Comparison of ENCODE assay signal across 9 cellular contexts in the genomic region with DNA sequence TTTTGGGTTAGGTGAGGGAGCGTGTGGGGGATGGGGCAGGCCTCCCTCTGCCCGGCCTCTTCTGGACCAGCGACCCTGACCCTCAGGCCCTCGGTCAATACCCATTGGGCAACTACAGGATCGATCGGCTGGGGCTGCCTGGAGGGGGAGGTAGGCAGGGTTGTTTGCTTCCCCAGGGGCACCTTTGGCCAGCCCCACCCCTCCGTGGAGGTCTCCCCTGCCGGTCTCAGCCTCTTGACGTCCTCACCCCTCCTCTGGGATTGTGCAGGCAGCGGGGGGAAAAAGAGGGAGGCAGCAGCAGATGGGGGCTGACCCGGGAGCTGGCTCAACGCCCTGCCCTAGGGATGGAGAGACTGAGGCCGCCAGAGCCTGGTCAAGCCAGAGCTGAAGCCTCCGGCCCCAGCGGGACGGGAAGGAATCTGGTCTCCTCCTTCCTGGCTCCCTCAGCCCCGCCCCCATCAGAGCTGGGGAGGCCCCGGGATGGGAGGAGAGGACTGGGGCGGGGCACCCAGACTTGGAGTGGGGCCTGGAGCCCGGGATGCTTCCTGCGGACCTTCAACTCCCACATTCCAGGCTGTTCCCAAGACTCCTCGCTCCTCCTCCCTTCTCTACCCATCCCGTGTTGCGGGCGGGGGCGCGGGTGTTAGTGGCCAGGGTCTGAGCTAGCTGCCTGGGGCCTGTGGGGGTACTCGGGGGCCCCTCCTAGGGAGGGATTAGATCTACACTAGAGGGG. TPM values are rescaled to one million over a fixed set of nuclear protein-coding genes. Genes with fewer than 3 reads are reported as not detected.
DNase-seq lines count a peak whose midpoint lies in the region; ATAC-seq and TF ChIP-seq lines count a peak whose summit lies in the region.
"Had no signal": no experiment of that assay in that cellular context is flagged by ENCODE, and none has a peak within 500 bp of the region (broad histone marks: within the 10 kb centered on the region; RNA-seq: fewer than 3 reads in every experiment).

No MANE protein-coding gene starts in this region.

- H3K4me3 ChIP-seq in right lobe of liver (peak overlapping the region in 2 of 3 donors; percentile 34 to 44), thyroid gland (replicated peaks in 1 of 3) (no peak overlapping the region)

- intact Hi-C loops in dendritic cell treated with granulocyte-macrophage colony-stimulating factor and Interleukin-4, amounts not matched to agents 40 ng/mL and 50 ng/mL, for 4 days (cut with micrococcal nuclease), result loop anchor here (1.0 to 2.0 kb wide), 2 partner anchors 15 to 46 kb away; a partner anchor contains a TSS
- intact Hi-C loops in right lobe of liver (cut with DNase I) (no loop called here), thyroid gland (cut with DNase I) (loop anchor here (10.0 kb wide), 1 partner anchor 49 kb away; no protein-coding TSS in a partner anchor)

- peaks cover 22% of the 10 kb centered on the region for H3K27me3 Mint-ChIP-seq in dendritic cell treated with granulocyte-macrophage colony-stimulating factor and Interleukin-4, amounts not matched to agents 40 ng/mL and 50 ng/mL, for 4 days

- H3K9me3 Mint-ChIP-seq in dendritic cell treated with granulocyte-macrophage colony-stimulating factor and Interleukin-4, amounts not matched to agents 40 ng/mL and 50 ng/mL, for 4 days, result no peaks in the 10 kb centered on the region

- TF ChIP-seq CTCF in right lobe of liver (IDR thresholded peaks at IDR 0.05) (no peak), thyroid gland (IDR thresholded peaks at IDR 0.05) (no peak)

- peak overlapping the region; percentile 43 for H3K27ac Mint-ChIP-seq in dendritic cell treated with granulocyte-macrophage colony-stimulating factor and Interleukin-4, amounts not matched to agents 40 ng/mL and 50 ng/mL, for 4 days

- no peak for TF ChIP-seq RAD21 in Ishikawa (IDR thresholded peaks at IDR 0.05; ENCODE audit: low read depth)

- peak; percentile 52 for TF ChIP-seq EP300 in Ishikawa (IDR thresholded peaks at IDR 0.05; ENCODE audit: borderline replicate concordance)

- H3K27me3 ChIP-seq in right lobe of liver (no peaks in the 10 kb centered on the region), thyroid gland (no peaks in the 10 kb centered on the region)

- H3K4me1 Mint-ChIP-seq in dendritic cell treated with granulocyte-macrophage colony-stimulating factor and Interleukin-4, amounts not matched to agents 40 ng/mL and 50 ng/mL, for 4 days (ENCODE audit: low read depth), result peaks cover 41% of the 10 kb centered on the region

- TF ChIP-seq POLR2A in right lobe of liver (IDR thresholded peaks at IDR 0.05) (peak; percentile 63), thyroid gland (IDR thresholded peaks at IDR 0.05) (peak in 1 of 2 donors; percentile 46)

- H3K4me1 ChIP-seq in right lobe of liver, result peaks cover 0 to 58% (median 27%) of the 10 kb centered on the region in 4 donors
- peaks cover 34 to 46% of the 10 kb centered on the region in 2 donors for H3K4me1 ChIP-seq in thyroid gland

- peak; percentile 93 to 95 (median 95) for DNase-seq in right lobe of liver
- peak; percentile 84 to 86 for DNase-seq in thyroid gland
- DNase-seq in OCI-M1 (lab: John Stamatoyannopoulos, UW), result no peak
- no peak for DNase-seq in central memory CD4-positive, alpha-beta T cell
- no peak for DNase-seq in KG1 (lab: John Stamatoyannopoulos, UW)

- WGBS in right lobe of liver (ENCODE audit: insufficient coverage, low coverage, low lambda C conversion rate, missing lambda C conversion rate), result 0% methylated on average over 1 of the region's 28 CpGs
- 4 to 19% methylated on average over 4 to 9 of the region's 28 CpGs for WGBS in thyroid gland, 2 donors

- ATAC-seq in right lobe of liver, result peak; percentile 66 to 83 (median 77)
- no peak for ATAC-seq in GM18519 (IDR thresholded peaks at IDR 0.05; ENCODE audit: low FRiP score, unreplicated experiment)

- H3K9me3 ChIP-seq in right lobe of liver, result no peaks in the 10 kb centered on the region
- H3K9me3 ChIP-seq in thyroid gland, result no peaks in the 10 kb centered on the region

- peak overlapping the region; percentile 85 to 89 (median 86) for H3K27ac ChIP-seq in right lobe of liver
- H3K27ac ChIP-seq in thyroid gland, result peak overlapping the region; percentile 85 to 94 (median 92)

- peak overlapping the region; percentile 2 for H3K4me3 Mint-ChIP-seq in dendritic cell treated with granulocyte-macrophage colony-stimulating factor and Interleukin-4, amounts not matched to agents 40 ng/mL and 50 ng/mL, for 4 days

- no peaks in the 10 kb centered on the region for H3K36me3 Mint-ChIP-seq in dendritic cell treated with granulocyte-macrophage colony-stimulating factor and Interleukin-4, amounts not matched to agents 40 ng/mL and 50 ng/mL, for 4 days (ENCODE audit: low read depth)

- no peaks in the 10 kb centered on the region for H3K36me3 ChIP-seq in right lobe of liver
- H3K36me3 ChIP-seq in thyroid gland, result no peaks in the 10 kb centered on the region

TF ChIP-seq in Ishikawa, 13 proteins besides CTCF, POLR2A, EP300 and RAD21:
- TF ChIP-seq TCF12 (IDR thresholded peaks at IDR 0.05; ENCODE audit: low read depth), result peak; percentile 50; the same call in 1 of the 2 replicates
- no peak for TF ChIP-seq YY1 (IDR thresholded peaks at IDR 0.05; ENCODE audit: low read depth)
- TF ChIP-seq, protein P1, sequence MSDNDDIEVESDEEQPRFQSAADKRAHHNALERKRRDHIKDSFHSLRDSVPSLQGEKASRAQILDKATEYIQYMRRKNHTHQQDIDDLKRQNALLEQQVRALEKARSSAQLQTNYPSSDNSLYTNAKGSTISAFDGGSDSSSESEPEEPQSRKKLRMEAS (IDR thresholded peaks at IDR 0.05), result peak; percentile 9; the same call in 1 of the 2 replicates
- TF ChIP-seq CREB1 (IDR thresholded peaks at IDR 0.05; ENCODE audit: low read depth), result no peak
- no peak for TF ChIP-seq EGR1 (IDR thresholded peaks at IDR 0.05)
- no peak for TF ChIP-seq FOXM1 (IDR thresholded peaks at IDR 0.05; ENCODE audit: borderline replicate concordance, low read depth)
- TF ChIP-seq TAF1 (IDR thresholded peaks at IDR 0.05; ENCODE audit: low read depth), result peak; percentile 37; the same call in 1 of the 2 replicates
- peak; percentile 89 for TF ChIP-seq TEAD4 (IDR thresholded peaks at IDR 0.05)
- TF ChIP-seq CEBPB (IDR thresholded peaks at IDR 0.05), result no peak
- TF ChIP-seq, protein P2, sequence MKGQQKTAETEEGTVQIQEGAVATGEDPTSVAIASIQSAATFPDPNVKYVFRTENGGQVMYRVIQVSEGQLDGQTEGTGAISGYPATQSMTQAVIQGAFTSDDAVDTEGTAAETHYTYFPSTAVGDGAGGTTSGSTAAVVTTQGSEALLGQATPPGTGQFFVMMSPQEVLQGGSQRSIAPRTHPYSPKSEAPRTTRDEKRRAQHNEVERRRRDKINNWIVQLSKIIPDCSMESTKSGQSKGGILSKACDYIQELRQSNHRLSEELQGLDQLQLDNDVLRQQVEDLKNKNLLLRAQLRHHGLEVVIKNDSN (IDR thresholded peaks at IDR 0.05), result no peak
- TF ChIP-seq NFIC (IDR thresholded peaks at IDR 0.05), result peak; percentile 38
- no peak for TF ChIP-seq ZBTB7A (IDR thresholded peaks at IDR 0.05; ENCODE audit: low read depth)

RNA-seq across cellular contexts. Expression of a gene that starts 14.4 kb away (rescaled TPM):
- total RNA-seq in right lobe of liver (100 to 1,000 TPM in 1 of 6 experiments, 10 to 100 TPM in 5; 29.2 to 117 (median 68.0) TPM), thyroid gland (10 to 100 TPM; 15.7 to 23.3 (median 18.3) TPM)

RNA-seq across cellular contexts. Expression of a gene that starts 26.7 kb away (rescaled TPM):
- total RNA-seq in right lobe of liver, result 10 to 100 TPM in 5 of 6 experiments, 1 to 10 TPM in 1; 9.0 to 27.8 (median 14.2) TPM
- 10 to 100 TPM in 3 of 4 donors, 1 to 10 TPM in 1; 6.5 to 17.3 (median 11.0) TPM for total RNA-seq in thyroid gland

RNA-seq across cellular contexts. Expression of a gene that starts 34.0 kb away (rescaled TPM):
- total RNA-seq in right lobe of liver (under 1 TPM in 1 of 6 experiments, not detected in 5; 0.64 TPM), thyroid gland (not detected)
- total RNA-seq: SK-MEL-5 had no signal

RNA-seq across cellular contexts. Expression of a gene that starts 59.7 kb away (rescaled TPM):
- total RNA-seq in right lobe of liver (10 to 100 TPM in 4 of 6 experiments, 1 to 10 TPM in 2; 5.6 to 14.4 (median 10.2) TPM), thyroid gland (10 to 100 TPM; 15.2 to 30.6 (median 19.2) TPM)
- total RNA-seq: SK-MEL-5 had no signal

Comparison
In these comparisons a context has a peak if more than half of its experiments do, and no peak if none do; other contexts are left out.
1. DNase-seq: peak in right lobe of liver (3 of 3) and thyroid gland (2 of 2); none in OCI-M1 (single experiment), central memory CD4-positive, alpha-beta T cell (single experiment) and KG1 (single experiment).
2. H3K4me3 ChIP-seq: peak in right lobe of liver (2 of 3); none in thyroid gland (0 of 3).
3. intact Hi-C loops: an anchor here in dendritic cell treated with granulocyte-macrophage colony-stimulating factor and Interleukin-4, amounts not matched to agents 40 ng/mL and 50 ng/mL, for 4 days (1.0 to 2.0 kb wide) and thyroid gland (10.0 kb wide); none called in right lobe of liver.